Comparison of ENCODE assay signal across 8 cellular contexts in genomic region chr11:67261942-67262681, GRCh38. TPM values are rescaled to one million over a fixed set of nuclear protein-coding genes. Genes with fewer than 3 reads are reported as not detected.
DNase-seq lines count a peak whose midpoint lies in the region; ATAC-seq and TF ChIP-seq lines count a peak whose summit lies in the region.

No MANE protein-coding gene starts in this region.

- POLR2A ChIA-PET in activated CD8-positive, alpha-beta T cell treated with anti-CD3 and anti-CD28 coated beads for 36 hours (lab: Charles Lee) = interaction anchor here (0.6 to 19.8 kb wide), 16 partner anchors 10 to 135 kb away, joined by 3 to 308 read pairs (median 4); partner anchors contain the start of gene ANKRD13D

- H3K9me3 ChIP-seq in tibial nerve = no peaks in the 10 kb centered on the region

- peak overlapping the region; percentile 77 for H3K27ac Mint-ChIP-seq in activated CD8-positive, alpha-beta memory T cell treated with anti-CD3 and anti-CD28 coated beads, Interleukin-2, amount 10 ng/mL, durations not matched to agents 7 days and 5 days
- no peak overlapping the region for H3K27ac Mint-ChIP-seq in activated CD8-positive, alpha-beta T cell treated with anti-CD3 and anti-CD28 coated beads for 36 hours

- CTCF ChIA-PET in activated CD8-positive, alpha-beta memory T cell treated with anti-CD3 and anti-CD28 coated beads, Interleukin-2, amount 10 ng/mL, durations not matched to agents 7 days and 5 days (lab: Charles Lee) = interaction anchor here (0.7 to 4.9 kb wide), 34 partner anchors 9 to 321 kb away, joined by 3 to 153 read pairs (median 4); partner anchors contain the start of genes ANKRD13D, CLCF1, POLD4 and PPP1CA
- CTCF ChIA-PET in activated CD8-positive, alpha-beta T cell treated with anti-CD3 and anti-CD28 coated beads for 36 hours (lab: Charles Lee) = interaction anchor here (0.8 to 4.9 kb wide), 32 partner anchors 8 to 181 kb away, joined by 3 to 60 read pairs (median 5); partner anchors contain the start of genes ANKRD13D, POLD4, PPP1CA and SSH3

- H3K27me3 Mint-ChIP-seq in activated CD8-positive, alpha-beta memory T cell treated with anti-CD3 and anti-CD28 coated beads, Interleukin-2, amount 10 ng/mL, durations not matched to agents 7 days and 5 days = peaks cover 4% of the 10 kb centered on the region
- no peaks in the 10 kb centered on the region for H3K27me3 Mint-ChIP-seq in activated CD8-positive, alpha-beta T cell treated with anti-CD3 and anti-CD28 coated beads for 36 hours

- no peak for TF ChIP-seq EP300 in tibial nerve (IDR thresholded peaks at IDR 0.05)

- DNase-seq in activated CD8-positive, alpha-beta memory T cell treated with anti-CD3 and anti-CD28 coated beads, Interleukin-2, amount 10 ng/mL, durations not matched to agents 7 days and 5 days = no peak
- DNase-seq in activated CD8-positive, alpha-beta memory T cell treated with anti-CD3 and anti-CD28 coated beads for 24 hours = no peak
- no peak for DNase-seq in activated CD8-positive, alpha-beta T cell treated with anti-CD3 and anti-CD28 coated beads for 36 hours
- DNase-seq in inferior parietal cortex (ENCODE audit: extremely low spot score) (peak; percentile 16), tibial nerve (ENCODE audit: low spot score in 2 of 2) (no peak), T-helper 9 cell (no peak)

- H3K27me3 ChIP-seq in tibial nerve = no peaks in the 10 kb centered on the region

- H3K27ac ChIP-seq in tibial nerve = peak overlapping the region in 3 of 4 donors; percentile 49 to 77 (median 66)

- WGBS in tibial nerve, 2 donors = 48 to 57% methylated on average over 18 of the region's 18 CpGs

- no peak for TF ChIP-seq POLR2A in tibial nerve (IDR thresholded peaks at IDR 0.05)

- no peak for ATAC-seq in activated CD8-positive, alpha-beta memory T cell treated with anti-CD3 and anti-CD28 coated beads, Interleukin-2, amount 10 ng/mL, durations not matched to agents 7 days and 5 days
- no peak for ATAC-seq in activated CD8-positive, alpha-beta T cell treated with anti-CD3 and anti-CD28 coated beads for 36 hours
- ATAC-seq in HG03378 (IDR thresholded peaks at IDR 0.05; ENCODE audit: unreplicated experiment) = no peak
- ATAC-seq in HG02610 (IDR thresholded peaks at IDR 0.05; ENCODE audit: unreplicated experiment) = no peak

- peaks cover 0 to 37% (median 22%) of the 10 kb centered on the region in 4 donors for H3K4me1 ChIP-seq in tibial nerve

- peaks cover 0 to 6% (median 0%) of the 10 kb centered on the region in 3 donors for H3K36me3 ChIP-seq in tibial nerve

- H3K4me3 Mint-ChIP-seq in activated CD8-positive, alpha-beta memory T cell treated with anti-CD3 and anti-CD28 coated beads, Interleukin-2, amount 10 ng/mL, durations not matched to agents 7 days and 5 days = peak overlapping the region; percentile 24
- H3K4me3 Mint-ChIP-seq in activated CD8-positive, alpha-beta T cell treated with anti-CD3 and anti-CD28 coated beads for 36 hours = peak overlapping the region; percentile 40

- no peak for TF ChIP-seq CTCF in activated CD8-positive, alpha-beta T cell treated with anti-CD3 and anti-CD28 coated beads for 36 hours (IDR thresholded peaks at IDR 0.05)
- no peak for TF ChIP-seq CTCF in tibial nerve (IDR thresholded peaks at IDR 0.05)

- intact Hi-C loops in activated CD8-positive, alpha-beta T cell treated with anti-CD3 and anti-CD28 coated beads for 36 hours (cut with micrococcal nuclease) = no loop called here

- H3K36me3 Mint-ChIP-seq in activated CD8-positive, alpha-beta memory T cell treated with anti-CD3 and anti-CD28 coated beads, Interleukin-2, amount 10 ng/mL, durations not matched to agents 7 days and 5 days = peaks cover 4% of the 10 kb centered on the region
- H3K36me3 Mint-ChIP-seq in activated CD8-positive, alpha-beta T cell treated with anti-CD3 and anti-CD28 coated beads for 36 hours (ENCODE audit: low read depth) = peaks cover 4% of the 10 kb centered on the region

- H3K9me3 Mint-ChIP-seq in activated CD8-positive, alpha-beta memory T cell treated with anti-CD3 and anti-CD28 coated beads, Interleukin-2, amount 10 ng/mL, durations not matched to agents 7 days and 5 days (ENCODE audit: low read depth) = no peaks in the 10 kb centered on the region
- no peaks in the 10 kb centered on the region for H3K9me3 Mint-ChIP-seq in activated CD8-positive, alpha-beta T cell treated with anti-CD3 and anti-CD28 coated beads for 36 hours

- peak overlapping the region in 2 of 4 donors; percentile 28 to 51 for H3K4me3 ChIP-seq in tibial nerve

- peaks cover 50% of the 10 kb centered on the region for H3K4me1 Mint-ChIP-seq in activated CD8-positive, alpha-beta memory T cell treated with anti-CD3 and anti-CD28 coated beads, Interleukin-2, amount 10 ng/mL, durations not matched to agents 7 days and 5 days
- peaks cover 52% of the 10 kb centered on the region for H3K4me1 Mint-ChIP-seq in activated CD8-positive, alpha-beta T cell treated with anti-CD3 and anti-CD28 coated beads for 36 hours (ENCODE audit: low read depth)

RNA-seq across cellular contexts. Expression of gene GRK2, which starts 4.2 kb away (rescaled TPM):
- 100 to 1,000 TPM; 366 to 402 TPM for total RNA-seq in activated CD8-positive, alpha-beta memory T cell treated with anti-CD3 and anti-CD28 coated beads, Interleukin-2, amount 10 ng/mL, durations not matched to agents 7 days and 5 days
- total RNA-seq in activated CD8-positive, alpha-beta T cell treated with anti-CD3 and anti-CD28 coated beads for 36 hours = 100 to 1,000 TPM; 303 to 305 TPM
- 100 to 1,000 TPM in 1 of 4 donors, 10 to 100 TPM in 3; 46.0 to 134 (median 65.4) TPM for total RNA-seq in tibial nerve

RNA-seq across cellular contexts. Expression of gene ANKRD13D, which starts 27.0 kb away (rescaled TPM):
- 100 to 1,000 TPM; 148 to 172 TPM for total RNA-seq in activated CD8-positive, alpha-beta memory T cell treated with anti-CD3 and anti-CD28 coated beads, Interleukin-2, amount 10 ng/mL, durations not matched to agents 7 days and 5 days
- 10 to 100 TPM; 75.4 to 78.7 TPM for total RNA-seq in activated CD8-positive, alpha-beta T cell treated with anti-CD3 and anti-CD28 coated beads for 36 hours
- 100 to 1,000 TPM in 1 of 4 donors, 10 to 100 TPM in 3; 46.8 to 158 (median 69.5) TPM for total RNA-seq in tibial nerve

RNA-seq across cellular contexts. Expression of gene SSH3, which starts 41.2 kb away (rescaled TPM):
- 10 to 100 TPM; 10.7 to 26.4 TPM for total RNA-seq in activated CD8-positive, alpha-beta memory T cell treated with anti-CD3 and anti-CD28 coated beads, Interleukin-2, amount 10 ng/mL, durations not matched to agents 7 days and 5 days
- total RNA-seq in activated CD8-positive, alpha-beta T cell treated with anti-CD3 and anti-CD28 coated beads for 36 hours = 1 to 10 TPM; 7.4 to 9.1 TPM
- total RNA-seq in tibial nerve = 10 to 100 TPM; 28.5 to 51.6 (median 43.1) TPM
